In the genomic region with DNA sequence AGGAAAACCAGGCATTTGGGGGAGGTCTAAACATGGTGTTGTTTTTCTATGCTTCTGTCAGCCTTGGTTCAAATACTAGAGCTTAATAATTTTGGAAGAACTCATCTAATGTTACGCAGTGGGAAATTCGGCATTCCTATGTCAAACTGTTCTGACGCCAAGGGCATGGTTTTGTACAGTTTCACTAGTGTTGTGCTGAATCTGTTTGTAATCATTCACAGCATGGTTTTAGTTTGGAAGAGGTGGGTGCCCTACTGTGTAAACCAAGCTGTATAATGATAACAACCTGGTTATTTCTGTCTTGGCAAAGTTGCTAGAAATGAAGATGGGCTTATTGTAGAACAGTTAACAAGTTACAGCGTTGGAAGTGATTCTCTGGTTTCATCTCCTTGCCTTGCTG, we compare ENCODE assay signal across 11 cellular contexts. TPM values are rescaled to one million over a fixed set of nuclear protein-coding genes. Genes with fewer than 3 reads are reported as not detected.
DNase-seq lines count a peak whose midpoint lies in the region; ATAC-seq and TF ChIP-seq lines count a peak whose summit lies in the region.
"Had no signal": no experiment of that assay in that cellular context is flagged by ENCODE, and none has a peak within 500 bp of the region (broad histone marks: within the 10 kb centered on the region; RNA-seq: fewer than 3 reads in every experiment).

No MANE protein-coding gene starts in this region.

- peaks cover 62% of the 10 kb centered on the region for H3K36me3 Mint-ChIP-seq in activated CD8-positive, alpha-beta memory T cell treated with anti-CD3 and anti-CD28 coated beads, Interleukin-2, amount 10 ng/mL, durations not matched to agents 7 days and 5 days
- peaks cover 34 to 62% of the 10 kb centered on the region in 2 donors for H3K36me3 Mint-ChIP-seq in activated naive CD4-positive, alpha-beta T cell treated with anti-CD3 and anti-CD28 coated beads, Interleukin-2, amount 50 U/mL, for 72 hours
- peaks cover 21% of the 10 kb centered on the region for H3K36me3 Mint-ChIP-seq in stimulated activated memory B cell treated with anti-CD40 and anti-IgM and Interleukin-4, amounts not matched to agents 10 μg/mL and 1 μg/mL and 100 μg/mL, for 72 hours

- no peaks in the 10 kb centered on the region for H3K9me3 Mint-ChIP-seq in activated CD8-positive, alpha-beta memory T cell treated with anti-CD3 and anti-CD28 coated beads, Interleukin-2, amount 10 ng/mL, durations not matched to agents 7 days and 5 days (ENCODE audit: low read depth)
- no peaks in the 10 kb centered on the region for H3K9me3 Mint-ChIP-seq in activated naive CD4-positive, alpha-beta T cell treated with anti-CD3 and anti-CD28 coated beads, Interleukin-2, amount 50 U/mL, for 72 hours
- H3K9me3 Mint-ChIP-seq in stimulated activated memory B cell treated with anti-CD40 and anti-IgM and Interleukin-4, amounts not matched to agents 10 μg/mL and 1 μg/mL and 100 μg/mL, for 72 hours, result no peaks in the 10 kb centered on the region

- DNase-seq in activated CD8-positive, alpha-beta memory T cell treated with anti-CD3 and anti-CD28 coated beads, Interleukin-2, amount 10 ng/mL, durations not matched to agents 7 days and 5 days, result no peak
- no peak for DNase-seq in activated CD8-positive, alpha-beta memory T cell treated with anti-CD3 and anti-CD28 coated beads, Interleukin-2, amount 50 U/mL, for 4 hours
- no peak for DNase-seq in activated naive CD4-positive, alpha-beta T cell treated with anti-CD3 and anti-CD28 coated beads, Interleukin-2, amount 50 U/mL, for 72 hours (ENCODE audit: low spot score in 2 of 2)
- no peak for DNase-seq in fibroblast of the aortic adventitia (ENCODE audit: low read depth)
- no peak for DNase-seq in SW480 (ENCODE audit: low spot score)
- DNase-seq in NCI-H187 treated with DMSO at 0.1 percent for 48 hours (lab: John Stamatoyannopoulos, UW), result no peak
- DNase-seq: ACHN; stimulated activated CD4-positive, alpha-beta T cell treated with anti-CD3 and anti-CD28 coated beads, Interleukin-4, amount 100 ng/mL, for 24 hours; T1000 had no signal

- H3K4me3 Mint-ChIP-seq in activated CD8-positive, alpha-beta memory T cell treated with anti-CD3 and anti-CD28 coated beads, Interleukin-2, amount 10 ng/mL, durations not matched to agents 7 days and 5 days, result peak overlapping the region; percentile 48
- H3K4me3 Mint-ChIP-seq in stimulated activated memory B cell treated with anti-CD40 and anti-IgM and Interleukin-4, amounts not matched to agents 10 μg/mL and 1 μg/mL and 100 μg/mL, for 72 hours, result peak overlapping the region; percentile 23

- H3K4me1 Mint-ChIP-seq in activated CD8-positive, alpha-beta memory T cell treated with anti-CD3 and anti-CD28 coated beads, Interleukin-2, amount 10 ng/mL, durations not matched to agents 7 days and 5 days, result peaks cover 31% of the 10 kb centered on the region
- peaks cover 27% of the 10 kb centered on the region for H3K4me1 Mint-ChIP-seq in stimulated activated memory B cell treated with anti-CD40 and anti-IgM and Interleukin-4, amounts not matched to agents 10 μg/mL and 1 μg/mL and 100 μg/mL, for 72 hours

- H3K27ac Mint-ChIP-seq in activated CD8-positive, alpha-beta memory T cell treated with anti-CD3 and anti-CD28 coated beads, Interleukin-2, amount 10 ng/mL, durations not matched to agents 7 days and 5 days, result peak overlapping the region; percentile 56
- H3K27ac Mint-ChIP-seq in activated naive CD4-positive, alpha-beta T cell treated with anti-CD3 and anti-CD28 coated beads, Interleukin-2, amount 50 U/mL, for 72 hours, result peak overlapping the region; percentile 95 to 100
- H3K27ac Mint-ChIP-seq in stimulated activated memory B cell treated with anti-CD40 and anti-IgM and Interleukin-4, amounts not matched to agents 10 μg/mL and 1 μg/mL and 100 μg/mL, for 72 hours, result no peak overlapping the region

- no peak for ATAC-seq in activated CD8-positive, alpha-beta memory T cell treated with anti-CD3 and anti-CD28 coated beads, Interleukin-2, amount 10 ng/mL, durations not matched to agents 7 days and 5 days
- ATAC-seq in activated naive CD4-positive, alpha-beta T cell treated with anti-CD3 and anti-CD28 coated beads, Interleukin-2, amount 50 U/mL, for 72 hours, result no peak
- no peak for ATAC-seq in stimulated activated memory B cell treated with anti-CD40 and anti-IgM and Interleukin-4, amounts not matched to agents 10 μg/mL and 1 μg/mL and 100 μg/mL, for 72 hours
- ATAC-seq in GM21360 (IDR thresholded peaks at IDR 0.05; ENCODE audit: unreplicated experiment), result no peak

- no peaks in the 10 kb centered on the region for H3K27me3 Mint-ChIP-seq in activated CD8-positive, alpha-beta memory T cell treated with anti-CD3 and anti-CD28 coated beads, Interleukin-2, amount 10 ng/mL, durations not matched to agents 7 days and 5 days
- H3K27me3 Mint-ChIP-seq in stimulated activated memory B cell treated with anti-CD40 and anti-IgM and Interleukin-4, amounts not matched to agents 10 μg/mL and 1 μg/mL and 100 μg/mL, for 72 hours, result no peaks in the 10 kb centered on the region

- CTCF ChIA-PET in activated CD8-positive, alpha-beta memory T cell treated with anti-CD3 and anti-CD28 coated beads, Interleukin-2, amount 10 ng/mL, durations not matched to agents 7 days and 5 days (lab: Charles Lee), result no interaction called here

- H3K4me3 ChIP-seq in fibroblast of the aortic adventitia (ENCODE audit: low read depth, low read length), result peak overlapping the region; percentile 11

- no peak for TF ChIP-seq CTCF in fibroblast of the aortic adventitia (IDR thresholded peaks at IDR 0.05; ENCODE audit: insufficient read depth, low read length)

RNA-seq across cellular contexts. Expression of gene DDX3X, which starts 5.2 kb away (rescaled TPM):
- total RNA-seq in activated CD8-positive, alpha-beta memory T cell treated with anti-CD3 and anti-CD28 coated beads, Interleukin-2, amount 10 ng/mL, durations not matched to agents 7 days and 5 days, result 100 to 1,000 TPM; 198 to 253 TPM
- 100 to 1,000 TPM; 248 to 259 TPM for total RNA-seq in activated naive CD4-positive, alpha-beta T cell treated with anti-CD3 and anti-CD28 coated beads, Interleukin-2, amount 50 U/mL, for 72 hours
- total RNA-seq in fibroblast of the aortic adventitia (ENCODE audit: low replicate concordance), result 209 and 316 TPM in 2 replicates
